23 cellular contexts compared by ENCODE assay signal in the genomic region with DNA sequence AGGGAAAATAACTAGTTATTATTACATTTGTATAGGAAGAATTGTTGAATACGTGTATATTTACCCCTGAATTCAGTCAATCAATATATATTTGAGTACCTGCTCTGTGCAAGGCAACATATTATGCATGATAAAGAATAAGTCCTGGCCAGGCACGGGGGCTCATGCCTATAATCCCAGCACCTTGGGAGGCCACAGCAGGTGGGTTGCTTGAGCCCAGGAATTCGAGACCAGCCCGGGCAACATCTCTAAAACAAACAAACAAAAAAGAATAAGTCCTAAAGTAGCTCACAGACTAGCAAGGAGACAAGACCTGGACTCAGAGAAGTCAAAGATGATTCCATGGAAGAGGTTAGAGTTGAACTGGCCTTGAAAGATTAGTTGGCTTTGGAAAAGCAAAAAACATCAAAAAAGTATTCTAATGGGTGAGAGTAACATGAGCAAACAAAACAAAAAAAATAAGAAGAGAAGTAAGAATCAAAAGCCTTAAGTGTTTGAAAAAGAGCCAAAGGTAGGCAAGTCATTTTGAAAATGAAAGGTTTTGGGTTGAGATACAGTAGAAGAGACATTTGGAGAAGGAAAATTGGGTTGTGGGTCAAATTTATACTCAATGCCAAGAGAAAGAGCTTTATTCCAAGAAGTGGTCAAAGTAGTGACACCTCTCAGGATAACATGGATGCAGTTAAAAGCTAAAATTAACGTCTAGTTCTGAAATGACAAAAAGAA.
DNase-seq lines count a peak whose midpoint lies in the region; ATAC-seq, FAIRE-seq and TF ChIP-seq lines count a peak whose summit lies in the region.
"Had no signal": no experiment of that assay in that cellular context is flagged by ENCODE, and none has a peak within 500 bp of the region (broad histone marks: within the 10 kb centered on the region; RNA-seq: fewer than 3 reads in every experiment).

No MANE protein-coding gene starts in this region.

- intact Hi-C loops in GM12878 (cut with micrococcal nuclease; ENCODE audit: unreplicated experiment) = no loop called here

- FAIRE-seq in GM12878 (lab: Jason Lieb, UNC) = no peak
- FAIRE-seq: A549 had no signal

- H3K36me3 ChIP-seq in Karpas-422 (ENCODE audit: insufficient read depth, low read length) (peaks cover 76% of the 10 kb centered on the region), GM12878 (ENCODE audit: control insufficient read depth in 2 of 2, insufficient read depth in 2 of 2, low read length in 1 of 2) (peaks cover 13 to 48% of the 10 kb centered on the region in 2 experiments)
- H3K36me3 ChIP-seq: ascending aorta, gastrocnemius medialis, uterus had no signal

- H3K27me3 ChIP-seq in Karpas-422 (ENCODE audit: low read length) (no peaks in the 10 kb centered on the region), GM12878 (replicated peaks in 1 of 2; ENCODE audit: control insufficient read depth in 2 of 2, insufficient read depth in 2 of 2, low read length in 1 of 2) (no peaks in the 10 kb centered on the region)
- H3K27me3 ChIP-seq: ascending aorta, gastrocnemius medialis, uterus had no signal

- H3K4me2 ChIP-seq in Karpas-422 (ENCODE audit: low read depth, low read length, poor library complexity, severe bottlenecking) (no peak overlapping the region), GM12878 (ENCODE audit: control insufficient read depth, insufficient read depth) (no peak overlapping the region; the same call in 1 of the 2 replicates)
- H3K4me2 ChIP-seq: A549 had no signal

- peaks cover 50% of the 10 kb centered on the region for H3K4me1 Mint-ChIP-seq in activated T-cell treated with anti-CD3 and anti-CD28 coated beads, Interleukin-2, amount 50 U/mL, for 72 hours (ENCODE audit: low read depth)
- H3K4me1 Mint-ChIP-seq in stimulated activated naive B cell treated with anti-CD40 and anti-IgM and Interleukin-4, amounts not matched to agents 10 μg/mL and 1 μg/mL and 100 μg/mL, for 72 hours = peaks cover 35 to 79% of the 10 kb centered on the region in 2 donors

- no peak for TF ChIP-seq RAD21 in GM12878 (IDR thresholded peaks at IDR 0.05; ENCODE audit: insufficient read depth, low read depth, low read length)

- H3K4me3 Mint-ChIP-seq in activated T-cell treated with anti-CD3 and anti-CD28 coated beads, Interleukin-2, amount 50 U/mL, for 72 hours = peak overlapping the region in 1 of 2 donors; percentile 33
- H3K4me3 Mint-ChIP-seq in stimulated activated naive B cell treated with anti-CD40 and anti-IgM and Interleukin-4, amounts not matched to agents 10 μg/mL and 1 μg/mL and 100 μg/mL, for 72 hours = peak overlapping the region; percentile 2 to 53
- H3K4me3 Mint-ChIP-seq: activated CD4-positive, alpha-beta T cell treated with anti-CD3 and anti-CD28 coated beads for 36 hours had no signal

- no peaks in the 10 kb centered on the region for H3K9me3 ChIP-seq in Karpas-422 (ENCODE audit: low read length)
- no peaks in the 10 kb centered on the region for H3K9me3 ChIP-seq in GM12878 (replicated peaks; ENCODE audit: control insufficient read depth, insufficient read depth, low read length)
- H3K9me3 ChIP-seq: A549, ascending aorta, gastrocnemius medialis, uterus had no signal

- CTCF ChIA-PET in GM12878 (lab: Yijun Ruan, JAX) = interaction anchor here (0.5 to 1.4 kb wide), 3 partner anchors 12 to 72 kb away, joined by 3 to 7 read pairs (median 6); a partner anchor contains a TSS

- no peak for TF ChIP-seq POLR2A in GM12878 (IDR thresholded peaks at IDR 0.05; ENCODE audit: low read depth, low read length)

- no peak for ATAC-seq in activated T-cell treated with anti-CD3 and anti-CD28 coated beads, Interleukin-2, amount 50 U/mL, for 72 hours (replicated peaks in 1 of 2)
- no peak for ATAC-seq in GM12878
- peak in 1 of 2 donors; percentile 39 for ATAC-seq in stimulated activated naive B cell treated with anti-CD40 and anti-IgM and Interleukin-4, amounts not matched to agents 10 μg/mL and 1 μg/mL and 100 μg/mL, for 72 hours (replicated peaks)
- ATAC-seq: A549; activated CD4-positive, alpha-beta T cell treated with anti-CD3 and anti-CD28 coated beads for 36 hours; gastrocnemius medialis had no signal

- BruUV-seq in GM12878 (replicated peaks; lab: Mats Ljungman, UMichigan) = no TSS peak

- SMC1A ChIA-PET in GM12878 (lab: Charles Lee; ENCODE audit: uncharacterized antibody, unreplicated experiment) = interaction anchor here (0.6 to 15.4 kb wide), 5 partner anchors 8 to 72 kb away, joined by 3 to 526 read pairs (median 41); a partner anchor contains a TSS

- TF ChIP-seq EP300 in GM12878 (IDR thresholded peaks at IDR 0.05; ENCODE audit: borderline replicate concordance in 1 of 2, control insufficient read depth in 1 of 2, low read depth in 2 of 2, low read length in 2 of 2) = no peak

- H3K27me3 Mint-ChIP-seq in activated T-cell treated with anti-CD3 and anti-CD28 coated beads, Interleukin-2, amount 50 U/mL, for 72 hours (ENCODE audit: low read depth) = no peaks in the 10 kb centered on the region
- H3K27me3 Mint-ChIP-seq in stimulated activated naive B cell treated with anti-CD40 and anti-IgM and Interleukin-4, amounts not matched to agents 10 μg/mL and 1 μg/mL and 100 μg/mL, for 72 hours = no peaks in the 10 kb centered on the region
- H3K27me3 Mint-ChIP-seq: activated CD4-positive, alpha-beta T cell treated with anti-CD3 and anti-CD28 coated beads for 36 hours had no signal

- peak overlapping the region; percentile 51 for H3K27ac Mint-ChIP-seq in activated T-cell treated with anti-CD3 and anti-CD28 coated beads, Interleukin-2, amount 50 U/mL, for 72 hours
- peak overlapping the region; percentile 87 for H3K27ac Mint-ChIP-seq in stimulated activated naive B cell treated with anti-CD40 and anti-IgM and Interleukin-4, amounts not matched to agents 10 μg/mL and 1 μg/mL and 100 μg/mL, for 72 hours
- H3K27ac Mint-ChIP-seq: activated CD4-positive, alpha-beta T cell treated with anti-CD3 and anti-CD28 coated beads for 36 hours had no signal

- H3K9me2 ChIP-seq in Karpas-422 (replicated peaks; ENCODE audit: insufficient read depth, low read length) = no peaks in the 10 kb centered on the region

- H4K20me1 ChIP-seq in Karpas-422 (ENCODE audit: insufficient read depth, low read depth, low read length) (peaks cover 24% of the 10 kb centered on the region), GM12878 (ENCODE audit: control insufficient read depth, insufficient read depth) (no peaks in the 10 kb centered on the region; the same call in 1 of the 2 replicates)

- H3K4me3 ChIP-seq in Karpas-422 (ENCODE audit: low read length) = no peak overlapping the region
- H3K4me3 ChIP-seq in GM12878 = no peak overlapping the region
- H3K4me3 ChIP-seq: A549, ascending aorta, gastrocnemius medialis, uterus had no signal

- in situ Hi-C loops in GM12878 (cut with MboI) = no loop called here

- no peak for TF ChIP-seq CTCF in GM12878 (IDR thresholded peaks at IDR 0.05 in 2 of 3, conservative IDR thresholded peaks at IDR 0.05 in 1 of 3; ENCODE audit: control insufficient read depth in 2 of 3, extremely low read depth in 1 of 3, insufficient read depth in 1 of 3, low read depth in 3 of 3, low read length in 3 of 3)

- peaks cover 6 to 35% of the 10 kb centered on the region in 2 donors for H3K36me3 Mint-ChIP-seq in activated T-cell treated with anti-CD3 and anti-CD28 coated beads, Interleukin-2, amount 50 U/mL, for 72 hours (ENCODE audit: insufficient read depth in 2 of 2)
- H3K36me3 Mint-ChIP-seq in stimulated activated naive B cell treated with anti-CD40 and anti-IgM and Interleukin-4, amounts not matched to agents 10 μg/mL and 1 μg/mL and 100 μg/mL, for 72 hours = peaks cover 69 to 76% of the 10 kb centered on the region in 2 donors

- no peak for DNase-seq in activated T-cell treated with anti-CD3 and anti-CD28 coated beads, Interleukin-2, amount 50 U/mL, for 72 hours
- DNase-seq in activated T-cell treated with anti-CD3 and anti-CD28 coated beads, Interleukin-2, amount 50 U/mL, for 48 hours = no peak
- DNase-seq in Karpas-422 = no peak
- no peak for DNase-seq in GM12878 (ENCODE audit: low read depth, low spot score)
- no peak for DNase-seq in stimulated activated naive B cell treated with anti-CD40 and anti-IgM and Interleukin-4, amounts not matched to agents 10 μg/mL and 1 μg/mL and 100 μg/mL, for 72 hours
- DNase-seq in COR-L47 (lab: John Stamatoyannopoulos, UW) = no peak
- DNase-seq in GM03348 (ENCODE audit: low spot score) = no peak
- DNase-seq in cortex of kidney (lab: John Stamatoyannopoulos, UW) = no peak
- DNase-seq: activated CD4-positive, alpha-beta T cell treated with anti-CD3 and anti-CD28 coated beads for 36 hours; activated CD8-positive, alpha-beta memory T cell treated with anti-CD3 and anti-CD28 coated beads, Interleukin-2, amount 50 U/mL, for 48 hours; Calu3; central memory CD4-positive, alpha-beta T cell; effector CD4-positive, alpha-beta T cell; gastrocnemius medialis; H7; kidney glomerular epithelial cell; NCI-H2081 treated with DMSO at 0.1 percent for 48 hours; NK-92 treated with Interleukin-12 subunit alpha and Interleukin-12 subunit beta, amount 100 ng/mL, for 24 hours; stimulated activated CD8-positive, alpha-beta memory T cell treated with anti-CD3 and anti-CD28 coated beads, Interleukin-4, amount 100 ng/mL, for 48 hours; uterus had no signal

- H3K4me1 ChIP-seq in Karpas-422 (ENCODE audit: low read length) (peaks cover 58% of the 10 kb centered on the region), GM12878 (ENCODE audit: control insufficient read depth, insufficient read depth, low read length) (peaks cover 32% of the 10 kb centered on the region)
- H3K4me1 ChIP-seq: A549, ascending aorta, gastrocnemius medialis, uterus had no signal

- H3K9ac ChIP-seq in Karpas-422 (ENCODE audit: low read length) (no peak overlapping the region), GM12878 (ENCODE audit: control insufficient read depth, insufficient read depth, low read length) (no peak overlapping the region)

- H3K9me3 Mint-ChIP-seq in activated T-cell treated with anti-CD3 and anti-CD28 coated beads, Interleukin-2, amount 50 U/mL, for 72 hours = no peaks in the 10 kb centered on the region
- no peaks in the 10 kb centered on the region for H3K9me3 Mint-ChIP-seq in stimulated activated naive B cell treated with anti-CD40 and anti-IgM and Interleukin-4, amounts not matched to agents 10 μg/mL and 1 μg/mL and 100 μg/mL, for 72 hours

- H3K79me2 ChIP-seq in Karpas-422 (ENCODE audit: low read length) (peaks cover 91% of the 10 kb centered on the region), GM12878 (ENCODE audit: control insufficient read depth, insufficient read depth, low read length) (peaks cover 58% of the 10 kb centered on the region)

- WGBS in GM12878 (ENCODE audit: insufficient coverage, insufficient replicate concordance, low lambda C conversion rate, missing lambda C conversion rate) = 75% methylated on average over 5 of the region's 5 CpGs

- POLR2A ChIA-PET in GM12878 (lab: Charles Lee) = interaction anchor here (1.1 to 4.4 kb wide), 2 partner anchors 12 to 14 kb away, joined by 3 to 31 read pairs; a partner anchor contains a TSS

- peak overlapping the region; percentile 100 for H3K27ac ChIP-seq in Karpas-422 (ENCODE audit: low read length)
- H3K27ac ChIP-seq in GM12878 (ENCODE audit: control insufficient read depth, insufficient read depth) = no peak overlapping the region
- H3K27ac ChIP-seq: A549, ascending aorta, gastrocnemius medialis, RWPE1, uterus had no signal

- RAD21 ChIA-PET in GM12878 (lab: Charles Lee; ENCODE audit: unreplicated experiment) = interaction anchor here (1.0 kb wide), 2 partner anchors 12 to 71 kb away, joined by 4 to 5 read pairs; a partner anchor contains a TSS

- H2AFZ ChIP-seq in Karpas-422 (ENCODE audit: low read length) (no peak overlapping the region), GM12878 (ENCODE audit: control insufficient read depth, low read depth, low read length) (no peak overlapping the region)
